Comparison of ENCODE assay signal across 8 cellular contexts in genomic region chr5:157384971-157385709, GRCh38.
DNase-seq lines count a peak whose midpoint lies in the region; ATAC-seq, FAIRE-seq and TF ChIP-seq lines count a peak whose summit lies in the region.

No MANE protein-coding gene starts in this region.

- 61 to 72% methylated on average over 4 of the region's 4 CpGs for WGBS in lung, 2 donors

- peaks cover 0 to 7% of the 10 kb centered on the region in 2 donors for H3K36me3 ChIP-seq in lung (ENCODE audit: control insufficient read depth in 2 of 2, insufficient read depth in 2 of 2, low read length in 2 of 2)

- peaks cover 3 to 4% of the 10 kb centered on the region in 2 donors for H3K4me1 ChIP-seq in lung (ENCODE audit: control insufficient read depth in 2 of 2, insufficient read depth in 2 of 2, low read length in 2 of 2)

- ATAC-seq in activated naive CD4-positive, alpha-beta T cell treated with anti-CD3 and anti-CD28 coated beads, Interleukin-2, amount 50 U/mL, for 72 hours: peak in 1 of 2 donors; percentile 31
- ATAC-seq in lung (ENCODE audit: insufficient read depth, low FRiP score) (peak; percentile 41), HG03460 (IDR thresholded peaks at IDR 0.05; ENCODE audit: unreplicated experiment) (no peak), GM21576 (IDR thresholded peaks at IDR 0.05; ENCODE audit: unreplicated experiment) (no peak)

- peak overlapping the region in 1 of 2 donors; percentile 81 for H3K27ac ChIP-seq in lung (ENCODE audit: low read depth in 1 of 2, low read length in 1 of 2)

- H3K36me3 Mint-ChIP-seq in activated naive CD4-positive, alpha-beta T cell treated with anti-CD3 and anti-CD28 coated beads, Interleukin-2, amount 50 U/mL, for 72 hours: peaks cover 20 to 49% of the 10 kb centered on the region in 2 donors

- no peak for DNase-seq in activated naive CD4-positive, alpha-beta T cell treated with anti-CD3 and anti-CD28 coated beads, Interleukin-2, amount 50 U/mL, for 72 hours (ENCODE audit: low spot score in 2 of 2)
- DNase-seq in activated naive CD4-positive, alpha-beta T cell (lab: John Stamatoyannopoulos, UW): no peak
- DNase-seq in choroid plexus epithelial cell (ENCODE audit: low read depth) (peak; percentile 94), lung (ENCODE audit: low spot score) (no peak), urothelium cell line (ENCODE audit: low spot score) (peak; percentile 50), NCI-H510A treated with DMSO at 0.1 percent for 48 hours (lab: John Stamatoyannopoulos, UW) (no peak)

- no peak overlapping the region for H3K4me3 ChIP-seq in choroid plexus epithelial cell (ENCODE audit: low read depth, low read length)
- H3K4me3 ChIP-seq in lung: no peak overlapping the region

- no peaks in the 10 kb centered on the region for H3K9me3 ChIP-seq in lung (ENCODE audit: control insufficient read depth in 2 of 2, insufficient read depth in 1 of 2, low read length in 1 of 2)

- H3K27me3 ChIP-seq in lung (ENCODE audit: control insufficient read depth, insufficient read depth): no peaks in the 10 kb centered on the region

- FAIRE-seq in urothelium cell line (lab: Jason Lieb, UNC): no peak

- no peaks in the 10 kb centered on the region for H3K9me3 Mint-ChIP-seq in activated naive CD4-positive, alpha-beta T cell treated with anti-CD3 and anti-CD28 coated beads, Interleukin-2, amount 50 U/mL, for 72 hours

- TF ChIP-seq CTCF in choroid plexus epithelial cell (conservative IDR thresholded peaks at IDR 0.05; ENCODE audit: low read depth, low read length): no peak
- TF ChIP-seq CTCF in lung (IDR thresholded peaks at IDR 0.05; ENCODE audit: control extremely low read depth, extremely low read depth): no peak

- peak overlapping the region; percentile 0 to 29 for H3K27ac Mint-ChIP-seq in activated naive CD4-positive, alpha-beta T cell treated with anti-CD3 and anti-CD28 coated beads, Interleukin-2, amount 50 U/mL, for 72 hours

Comparison
In these comparisons a context has a peak if more than half of its experiments do, and no peak if none do; other contexts are left out.
1. DNase-seq: peak in choroid plexus epithelial cell (single experiment) and urothelium cell line (single experiment); none in activated naive CD4-positive, alpha-beta T cell treated with anti-CD3 and anti-CD28 coated beads, Interleukin-2, amount 50 U/mL, for 72 hours (0 of 2), activated naive CD4-positive, alpha-beta T cell (0 of 4), lung (single experiment) and NCI-H510A treated with DMSO at 0.1 percent for 48 hours (single experiment).